In the genomic region with DNA sequence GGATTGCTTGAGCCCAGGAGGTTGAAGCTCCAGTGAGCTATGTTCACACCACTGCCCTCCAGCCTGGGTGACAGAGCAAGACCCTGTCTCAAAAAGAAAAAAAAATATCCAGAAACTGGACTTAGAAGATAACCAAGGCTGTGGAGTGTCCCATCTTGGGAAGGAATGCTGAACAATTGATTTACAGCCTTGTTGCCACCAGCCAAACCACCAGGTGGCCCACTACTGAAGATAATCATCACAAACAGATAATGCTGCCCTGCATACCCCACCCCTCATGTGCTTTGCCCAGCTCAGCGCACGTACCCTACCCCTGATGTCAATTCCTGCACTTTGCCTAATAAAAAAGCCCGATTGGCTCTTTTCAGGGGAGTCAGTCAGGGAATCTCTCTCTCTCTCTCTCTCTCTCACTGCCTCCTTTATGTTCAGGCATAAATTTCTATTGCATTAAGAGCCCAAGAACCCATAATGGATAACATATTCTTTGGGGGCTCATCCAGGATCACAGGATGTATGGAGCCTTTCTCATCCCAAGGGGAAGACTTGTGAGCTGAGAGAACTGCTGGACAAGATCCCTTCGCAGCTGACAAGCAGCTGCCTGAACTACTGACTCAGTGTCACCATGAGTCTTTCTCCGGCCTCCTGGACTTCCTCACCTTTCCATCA, we compare ENCODE assay signal across 26 cellular contexts.
A peak's percentile ranks its signal among the peaks of the same experiment; 100 is the strongest.
DNase-seq lines count a peak whose midpoint lies in the region; ATAC-seq and TF ChIP-seq lines count a peak whose summit lies in the region.
"Had no signal": no experiment of that assay in that cellular context is flagged by ENCODE, and none has a peak within 500 bp of the region (broad histone marks: within the 10 kb centered on the region; RNA-seq: fewer than 3 reads in every experiment).

No MANE protein-coding gene starts in this region.

- H4K5ac ChIP-seq in mesendoderm (ENCODE audit: low read length), result no peak overlapping the region

- H3K4me2 ChIP-seq in mesendoderm (ENCODE audit: low read length), result no peak overlapping the region
- H3K4me2 ChIP-seq: KMS-11, SK-N-SH had no signal

- H2AK5ac ChIP-seq in mesendoderm (ENCODE audit: low read length), result no peak overlapping the region

- H3K18ac ChIP-seq in mesendoderm (ENCODE audit: low read length), result no peak overlapping the region

- CTCF ChIA-PET in HEK293 (lab: Yijun Ruan, JAX), result interaction anchor here (0.7 to 1.1 kb wide), 2 partner anchors 171 to 469 kb away, joined by 3 read pairs; no protein-coding TSS in a partner anchor

- POLR2A ChIA-PET in HEK293 (lab: Yijun Ruan, JAX), result no interaction called here

- ATAC-seq in stimulated activated naive CD8-positive, alpha-beta T cell treated with anti-CD3 and anti-CD28 coated beads, Interleukin-15, amount 100 ng/mL, for 72 hours, result no peak
- ATAC-seq: GM12878 had no signal

- H3K27me3 ChIP-seq in mesendoderm (ENCODE audit: insufficient read depth, low read length, poor library complexity), result no peaks in the 10 kb centered on the region

- H3K27ac ChIP-seq in HEK293 (ENCODE audit: extremely low read depth, low read depth, low read length) (no peak overlapping the region), mesendoderm (ENCODE audit: low read depth, low read length) (no peak overlapping the region)
- H3K27ac ChIP-seq: 22Rv1, HL-60, KMS-11, RWPE1 had no signal

- no peak for TF ChIP-seq CTCF in HEK293 (tag by site-specific recombination; IDR thresholded peaks at IDR 0.05)
- TF ChIP-seq CTCF in type B pancreatic cell (conservative IDR thresholded peaks at IDR 0.05), result no peak

- no peak overlapping the region for H3K4ac ChIP-seq in mesendoderm (ENCODE audit: low read depth, low read length)

- H3K79me2 ChIP-seq in mesendoderm (ENCODE audit: control insufficient read depth, insufficient read depth, low read length), result no peaks in the 10 kb centered on the region

- no peak overlapping the region for H2BK120ac ChIP-seq in mesendoderm (ENCODE audit: low read depth, low read length)

- H3K4me3 ChIP-seq in HEK293 (ENCODE audit: low read depth, low read length), result no peak overlapping the region
- H3K4me3 ChIP-seq in mesendoderm (ENCODE audit: low read length), result no peak overlapping the region
- H3K4me3 ChIP-seq: GM12878 had no signal

- H3K79me1 ChIP-seq in mesendoderm (ENCODE audit: low read length), result no peaks in the 10 kb centered on the region

- peak; percentile 17 for DNase-seq in DMS 273 (lab: John Stamatoyannopoulos, UW; ENCODE audit: unreplicated experiment)
- DNase-seq in DMS 273 treated with DMSO at 0.1 percent for 48 hours (lab: John Stamatoyannopoulos, UW), result no peak
- peak; percentile 7 for DNase-seq in SHP77 treated with DMSO at 0.1 percent for 48 hours (lab: John Stamatoyannopoulos, UW)
- DNase-seq in mesendoderm, result peak; percentile 54
- DNase-seq in type B pancreatic cell (ENCODE audit: extremely low spot score, unreplicated experiment), result no peak
- DNase-seq in stimulated activated naive CD8-positive, alpha-beta T cell treated with anti-CD3 and anti-CD28 coated beads, Interleukin-15, amount 100 ng/mL, for 72 hours, result no peak
- no peak for DNase-seq in superior temporal gyrus (ENCODE audit: extremely low spot score)
- DNase-seq: C1 segment of cervical spinal cord; Calu3; CD8-positive, alpha-beta memory T cell; DMS79; HCEC 1CT; NCI-H1092 treated with DMSO at 0.1 percent for 48 hours; NCI-H146; NCI-H2029 treated with DMSO at 0.1 percent for 48 hours; NCI-H2171; NCI-H345; NCI-H524 treated with DMSO at 0.1 percent for 48 hours; SIG-M5; SK-N-SH had no signal

- H3K4me1 ChIP-seq in HEK293 (ENCODE audit: control insufficient read depth, insufficient read depth, low read length), result no peaks in the 10 kb centered on the region
- peaks cover 2% of the 10 kb centered on the region for H3K4me1 ChIP-seq in mesendoderm (ENCODE audit: control insufficient read depth, low read depth, low read length)

- H4K8ac ChIP-seq in mesendoderm (ENCODE audit: low read depth, low read length), result no peak overlapping the region

- no peaks in the 10 kb centered on the region for H3K9me3 ChIP-seq in HEK293 (ENCODE audit: control insufficient read depth, insufficient read depth, low read depth, low read length)

- H3K36me3 ChIP-seq in HEK293 (ENCODE audit: control insufficient read depth in 2 of 2, insufficient read depth in 1 of 2, low read length in 2 of 2), result no peaks in the 10 kb centered on the region
- H3K36me3 ChIP-seq in mesendoderm (ENCODE audit: control insufficient read depth, insufficient read depth, low read length), result no peaks in the 10 kb centered on the region

- no peak overlapping the region for H2BK15ac ChIP-seq in mesendoderm (replicated peaks; ENCODE audit: low read depth)

- H3K23ac ChIP-seq in mesendoderm (ENCODE audit: low read length), result no peak overlapping the region

- H3K27ac Mint-ChIP-seq in type B pancreatic cell, result no peak overlapping the region
- H3K27ac Mint-ChIP-seq in stimulated activated naive CD8-positive, alpha-beta T cell treated with anti-CD3 and anti-CD28 coated beads, Interleukin-15, amount 100 ng/mL, for 72 hours, result no peak overlapping the region
- H3K27ac Mint-ChIP-seq: CD8-positive, alpha-beta memory T cell had no signal

- H3K4me1 Mint-ChIP-seq in type B pancreatic cell (ENCODE audit: unreplicated experiment), result peaks cover 19% of the 10 kb centered on the region
- H3K4me1 Mint-ChIP-seq in stimulated activated naive CD8-positive, alpha-beta T cell treated with anti-CD3 and anti-CD28 coated beads, Interleukin-15, amount 100 ng/mL, for 72 hours, result no peaks in the 10 kb centered on the region
- H3K4me1 Mint-ChIP-seq: CD8-positive, alpha-beta memory T cell had no signal

- H3K4me3 Mint-ChIP-seq in type B pancreatic cell, result no peak overlapping the region
- H3K4me3 Mint-ChIP-seq in stimulated activated naive CD8-positive, alpha-beta T cell treated with anti-CD3 and anti-CD28 coated beads, Interleukin-15, amount 100 ng/mL, for 72 hours, result no peak overlapping the region
- H3K4me3 Mint-ChIP-seq: CD8-positive, alpha-beta memory T cell had no signal

- H3K27me3 Mint-ChIP-seq in type B pancreatic cell, result no peaks in the 10 kb centered on the region
- no peaks in the 10 kb centered on the region for H3K27me3 Mint-ChIP-seq in stimulated activated naive CD8-positive, alpha-beta T cell treated with anti-CD3 and anti-CD28 coated beads, Interleukin-15, amount 100 ng/mL, for 72 hours

- no CpG with 5 or more reads among the region's 5 CpGs for WGBS in mesendoderm (ENCODE audit: extremely low coverage, insufficient coverage, low lambda C conversion rate)

- no peak overlapping the region for H3K56ac ChIP-seq in mesendoderm (ENCODE audit: low read length)

- H2BK5ac ChIP-seq in mesendoderm (ENCODE audit: low read length), result no peak overlapping the region

- no peak overlapping the region for H3K9ac ChIP-seq in mesendoderm (ENCODE audit: low read length)
- H3K9ac ChIP-seq: KMS-11, SK-N-SH had no signal

- H3K36me3 Mint-ChIP-seq in type B pancreatic cell, result peaks cover 7% of the 10 kb centered on the region

- peaks cover 37% of the 10 kb centered on the region for H3K9me3 Mint-ChIP-seq in type B pancreatic cell
- peaks cover 41 to 46% of the 10 kb centered on the region in 2 donors for H3K9me3 Mint-ChIP-seq in stimulated activated naive CD8-positive, alpha-beta T cell treated with anti-CD3 and anti-CD28 coated beads, Interleukin-15, amount 100 ng/mL, for 72 hours

TF ChIP-seq in HEK293, 187 proteins besides CTCF, POLR2A, EP300 and RAD21:
- TF ChIP-seq HOXD13 (CRISPR knock-in tag; IDR thresholded peaks at IDR 0.05; ENCODE audit: borderline replicate concordance) (no peak), KLF1 (tag by site-specific recombination; IDR thresholded peaks at IDR 0.05) (no peak), ZNF658 (tag by site-specific recombination; IDR thresholded peaks at IDR 0.05) (no peak), TRIM28 (IDR thresholded peaks at IDR 0.05; ENCODE audit: borderline replicate concordance, low read length) (peak; percentile 87; the same call in 1 of the 2 replicates), ZNF2 (tag by site-specific recombination; IDR thresholded peaks at IDR 0.05) (no peak), ZSCAN4 (tag by site-specific recombination; IDR thresholded peaks at IDR 0.05) (no peak), AEBP2 (tag by site-specific recombination; IDR thresholded peaks at IDR 0.05; ENCODE audit: borderline replicate concordance) (no peak), SETDB1 (IDR thresholded peaks at IDR 0.05; ENCODE audit: insufficient read length, low read length) (peak; percentile 93)

Comparison
In these comparisons a context has a peak if more than half of its experiments do, and no peak if none do; other contexts are left out.
1. DNase-seq: peak in DMS 273 (single experiment), SHP77 treated with DMSO at 0.1 percent for 48 hours (single experiment) and mesendoderm (single experiment); none in DMS 273 treated with DMSO at 0.1 percent for 48 hours (single experiment), type B pancreatic cell (single experiment), stimulated activated naive CD8-positive, alpha-beta T cell treated with anti-CD3 and anti-CD28 coated beads, Interleukin-15, amount 100 ng/mL, for 72 hours (0 of 2) and superior temporal gyrus (single experiment).